13 cellular contexts compared by ENCODE assay signal in the genomic region with DNA sequence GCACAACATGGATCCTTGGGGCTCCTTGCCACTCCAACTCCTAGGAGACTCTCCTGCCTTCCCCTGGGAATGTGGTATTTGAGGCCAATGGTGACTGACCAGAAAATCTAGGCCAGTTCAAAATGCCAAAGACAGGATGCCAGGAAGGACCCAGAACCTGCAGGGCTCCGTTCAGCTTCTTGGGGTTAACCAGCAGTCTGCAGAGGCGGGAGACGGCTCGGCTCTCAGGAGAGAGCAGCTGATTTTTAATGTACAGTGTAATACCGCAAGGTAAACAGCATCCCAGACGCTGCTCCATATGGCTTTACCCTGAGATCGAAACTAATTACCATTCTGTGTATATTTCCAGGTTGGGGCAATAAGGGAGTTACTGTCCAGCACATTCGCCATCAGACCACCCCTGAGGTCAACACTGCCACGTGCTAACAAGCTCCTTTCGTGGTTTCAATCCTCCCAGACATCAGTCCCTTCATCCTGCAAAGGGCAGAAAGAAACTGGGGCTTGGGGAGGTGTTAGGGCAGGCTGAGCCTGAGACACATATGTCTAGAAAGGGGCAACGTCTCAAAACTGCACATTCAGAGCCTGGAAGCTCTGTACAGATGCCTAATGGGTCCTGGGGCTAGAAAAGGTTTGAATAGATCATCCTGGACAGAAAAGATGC. TPM values are rescaled to one million over a fixed set of nuclear protein-coding genes. Genes with fewer than 3 reads are reported as not detected.
DNase-seq lines count a peak whose midpoint lies in the region; ATAC-seq and TF ChIP-seq lines count a peak whose summit lies in the region.
"Had no signal": no experiment of that assay in that cellular context is flagged by ENCODE, and none has a peak within 500 bp of the region (broad histone marks: within the 10 kb centered on the region; RNA-seq: fewer than 3 reads in every experiment).

No MANE protein-coding gene starts in this region.

- POLR2A ChIA-PET in CD8-positive, alpha-beta memory T cell (lab: Charles Lee): interaction anchor here (0.7 to 1.5 kb wide), 4 partner anchors 9 to 17 kb away, joined by 3 to 7 read pairs (median 4); no protein-coding TSS in a partner anchor
- POLR2A ChIA-PET in naive thymus-derived CD8-positive, alpha-beta T cell (lab: Charles Lee): interaction anchor here (0.8 to 2.3 kb wide), 9 partner anchors 25 to 89 kb away, joined by 3 to 7 read pairs (median 4); no protein-coding TSS in a partner anchor

- peaks cover 0 to 1% of the 10 kb centered on the region in 2 donors for H3K27me3 Mint-ChIP-seq in CD8-positive, alpha-beta memory T cell
- no peaks in the 10 kb centered on the region for H3K27me3 Mint-ChIP-seq in activated T-helper 17 cell treated with anti-CD3 and anti-CD28 coated beads, Interleukin-2, amount 50 U/mL, for 72 hours
- no peaks in the 10 kb centered on the region for H3K27me3 Mint-ChIP-seq in naive thymus-derived CD8-positive, alpha-beta T cell

- H3K4me3 ChIP-seq in CD8-positive, alpha-beta memory T cell (ENCODE audit: low read length): peak overlapping the region; percentile 10

- ATAC-seq in activated T-helper 17 cell treated with anti-CD3 and anti-CD28 coated beads, Interleukin-2, amount 50 U/mL, for 72 hours (replicated peaks): no peak
- ATAC-seq in naive thymus-derived CD8-positive, alpha-beta T cell: peak; percentile 16 to 23
- ATAC-seq in GM19452 (IDR thresholded peaks at IDR 0.05; ENCODE audit: unreplicated experiment) (no peak), omental fat pad (ENCODE audit: low FRiP score) (no peak), SK-N-SH treated with all-trans-retinoic acid at 6 μM for 48 hours (no peak)
- ATAC-seq: Right ventricle myocardium inferior had no signal

- H3K9me3 ChIP-seq in CD8-positive, alpha-beta memory T cell (ENCODE audit: low read length): no peaks in the 10 kb centered on the region

- peak overlapping the region; percentile 84 to 100 (median 92) for H3K27ac Mint-ChIP-seq in CD8-positive, alpha-beta memory T cell
- peak overlapping the region; percentile 92 for H3K27ac Mint-ChIP-seq in activated T-helper 17 cell treated with anti-CD3 and anti-CD28 coated beads, Interleukin-2, amount 50 U/mL, for 72 hours
- peak overlapping the region; percentile 86 to 98 (median 97) for H3K27ac Mint-ChIP-seq in naive thymus-derived CD8-positive, alpha-beta T cell

- no peaks in the 10 kb centered on the region for H3K27me3 ChIP-seq in CD8-positive, alpha-beta memory T cell (ENCODE audit: insufficient read depth, low read length, poor library complexity, severe bottlenecking)
- H3K27me3 ChIP-seq: brain microvascular endothelial cell had no signal

- H3K27ac ChIP-seq in CD8-positive, alpha-beta memory T cell (ENCODE audit: low read depth, low read length): no peak overlapping the region
- H3K27ac ChIP-seq: brain microvascular endothelial cell had no signal

- peaks cover 35% of the 10 kb centered on the region for H3K36me3 ChIP-seq in CD8-positive, alpha-beta memory T cell (ENCODE audit: insufficient read depth, low read length)
- H3K36me3 ChIP-seq: brain microvascular endothelial cell had no signal

- peak overlapping the region; percentile 73 to 97 (median 84) for H3K4me3 Mint-ChIP-seq in CD8-positive, alpha-beta memory T cell
- H3K4me3 Mint-ChIP-seq in activated T-helper 17 cell treated with anti-CD3 and anti-CD28 coated beads, Interleukin-2, amount 50 U/mL, for 72 hours: peak overlapping the region; percentile 83
- H3K4me3 Mint-ChIP-seq in naive thymus-derived CD8-positive, alpha-beta T cell: peak overlapping the region; percentile 78 to 99 (median 93)

- DNase-seq in CD8-positive, alpha-beta memory T cell: no peak
- DNase-seq in NCI-H146 (lab: John Stamatoyannopoulos, UW) (peak; percentile 64), COR-L47 (lab: John Stamatoyannopoulos, UW) (no peak), omental fat pad (ENCODE audit: low spot score) (no peak)
- DNase-seq in naive thymus-derived CD8-positive, alpha-beta T cell: peak in 1 of 10 donors; percentile 36
- DNase-seq: activated CD4-positive, alpha-beta T cell treated with anti-CD3 and anti-CD28 coated beads, Interleukin-2, amount 50 U/mL, for 48 hours; brain microvascular endothelial cell; DMS79; NCI-H2081 treated with DMSO at 0.1 percent for 48 hours had no signal

- H3K4me1 Mint-ChIP-seq in CD8-positive, alpha-beta memory T cell: peaks cover 81 to 94% (median 91%) of the 10 kb centered on the region in 3 donors
- H3K4me1 Mint-ChIP-seq in activated T-helper 17 cell treated with anti-CD3 and anti-CD28 coated beads, Interleukin-2, amount 50 U/mL, for 72 hours: peaks cover 57% of the 10 kb centered on the region
- H3K4me1 Mint-ChIP-seq in naive thymus-derived CD8-positive, alpha-beta T cell: peaks cover 55 to 98% (median 96%) of the 10 kb centered on the region in 4 donors

- no peak for TF ChIP-seq CTCF in omental fat pad (IDR thresholded peaks at IDR 0.05)

- H3K9me3 Mint-ChIP-seq in CD8-positive, alpha-beta memory T cell: no peaks in the 10 kb centered on the region
- no peaks in the 10 kb centered on the region for H3K9me3 Mint-ChIP-seq in activated T-helper 17 cell treated with anti-CD3 and anti-CD28 coated beads, Interleukin-2, amount 50 U/mL, for 72 hours
- H3K9me3 Mint-ChIP-seq in naive thymus-derived CD8-positive, alpha-beta T cell: no peaks in the 10 kb centered on the region

- peaks cover 5 to 83% (median 10%) of the 10 kb centered on the region in 3 donors for H3K36me3 Mint-ChIP-seq in CD8-positive, alpha-beta memory T cell
- peaks cover 83% of the 10 kb centered on the region for H3K36me3 Mint-ChIP-seq in activated T-helper 17 cell treated with anti-CD3 and anti-CD28 coated beads, Interleukin-2, amount 50 U/mL, for 72 hours (ENCODE audit: low read depth)
- peaks cover 6 to 89% (median 22%) of the 10 kb centered on the region in 3 donors for H3K36me3 Mint-ChIP-seq in naive thymus-derived CD8-positive, alpha-beta T cell

- peaks cover 99% of the 10 kb centered on the region for H3K4me1 ChIP-seq in CD8-positive, alpha-beta memory T cell (ENCODE audit: insufficient read depth, low read length)

- CTCF ChIA-PET in CD8-positive, alpha-beta memory T cell (lab: Charles Lee): interaction anchor here (0.7 to 2.8 kb wide), 8 partner anchors 8 to 96 kb away, joined by 3 to 16 read pairs (median 4); a partner anchor contains a TSS

TF ChIP-seq in SK-N-SH treated with all-trans-retinoic acid at 6 μM for 48 hours, 23 proteins besides CTCF, POLR2A, EP300 and RAD21 (continues in another document):
- TF ChIP-seq ZNF70 (CRISPR knock-in tag; IDR thresholded peaks at IDR 0.05) (no peak), BACH2 (CRISPR knock-in tag; IDR thresholded peaks at IDR 0.05; ENCODE audit: borderline replicate concordance) (no peak), TCF4 (CRISPR knock-in tag; IDR thresholded peaks at IDR 0.05; ENCODE audit: borderline replicate concordance) (no peak), ARNTL (CRISPR knock-in tag; IDR thresholded peaks at IDR 0.05; ENCODE audit: borderline replicate concordance, low read depth) (no peak), ISL1 (CRISPR knock-in tag; IDR thresholded peaks at IDR 0.05) (no peak)
- TF ChIP-seq, protein P1, sequence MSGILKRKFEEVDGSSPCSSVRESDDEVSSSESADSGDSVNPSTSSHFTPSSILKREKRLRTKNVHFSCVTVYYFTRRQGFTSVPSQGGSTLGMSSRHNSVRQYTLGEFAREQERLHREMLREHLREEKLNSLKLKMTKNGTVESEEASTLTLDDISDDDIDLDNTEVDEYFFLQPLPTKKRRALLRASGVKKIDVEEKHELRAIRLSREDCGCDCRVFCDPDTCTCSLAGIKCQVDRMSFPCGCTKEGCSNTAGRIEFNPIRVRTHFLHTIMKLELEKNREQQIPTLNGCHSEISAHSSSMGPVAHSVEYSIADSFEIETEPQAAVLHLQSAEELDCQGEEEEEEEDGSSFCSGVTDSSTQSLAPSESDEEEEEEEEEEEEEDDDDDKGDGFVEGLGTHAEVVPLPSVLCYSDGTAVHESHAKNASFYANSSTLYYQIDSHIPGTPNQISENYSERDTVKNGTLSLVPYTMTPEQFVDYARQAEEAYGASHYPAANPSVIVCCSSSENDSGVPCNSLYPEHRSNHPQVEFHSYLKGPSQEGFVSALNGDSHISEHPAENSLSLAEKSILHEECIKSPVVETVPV (CRISPR knock-in tag; IDR thresholded peaks at IDR 0.05): no peak
- TF ChIP-seq, protein P2, sequence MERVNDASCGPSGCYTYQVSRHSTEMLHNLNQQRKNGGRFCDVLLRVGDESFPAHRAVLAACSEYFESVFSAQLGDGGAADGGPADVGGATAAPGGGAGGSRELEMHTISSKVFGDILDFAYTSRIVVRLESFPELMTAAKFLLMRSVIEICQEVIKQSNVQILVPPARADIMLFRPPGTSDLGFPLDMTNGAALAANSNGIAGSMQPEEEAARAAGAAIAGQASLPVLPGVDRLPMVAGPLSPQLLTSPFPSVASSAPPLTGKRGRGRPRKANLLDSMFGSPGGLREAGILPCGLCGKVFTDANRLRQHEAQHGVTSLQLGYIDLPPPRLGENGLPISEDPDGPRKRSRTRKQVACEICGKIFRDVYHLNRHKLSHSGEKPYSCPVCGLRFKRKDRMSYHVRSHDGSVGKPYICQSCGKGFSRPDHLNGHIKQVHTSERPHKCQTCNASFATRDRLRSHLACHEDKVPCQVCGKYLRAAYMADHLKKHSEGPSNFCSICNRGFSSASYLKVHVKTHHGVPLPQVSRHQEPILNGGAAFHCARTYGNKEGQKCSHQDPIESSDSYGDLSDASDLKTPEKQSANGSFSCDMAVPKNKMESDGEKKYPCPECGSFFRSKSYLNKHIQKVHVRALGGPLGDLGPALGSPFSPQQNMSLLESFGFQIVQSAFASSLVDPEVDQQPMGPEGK (CRISPR knock-in tag; IDR thresholded peaks at IDR 0.05; ENCODE audit: borderline replicate concordance): no peak

RNA-seq across cellular contexts. Expression of a gene that starts 16.7 kb away (rescaled TPM):
- total RNA-seq in CD8-positive, alpha-beta memory T cell: 10 to 100 TPM; 37.7 to 39.6 TPM
- 50.1 TPM for polyA plus RNA-seq in CD8-positive, alpha-beta memory T cell
- total RNA-seq in activated T-helper 17 cell treated with anti-CD3 and anti-CD28 coated beads, Interleukin-2, amount 50 U/mL, for 72 hours: 10 to 100 TPM; 30.1 to 39.2 TPM
- total RNA-seq in naive thymus-derived CD8-positive, alpha-beta T cell: 100 to 1,000 TPM; 177 to 185 TPM
- 10 to 100 TPM; 72.3 to 74.3 (median 73.0) TPM for polyA plus RNA-seq in naive thymus-derived CD8-positive, alpha-beta T cell
- 10 to 100 TPM; 22.2 to 68.6 (median 31.5) TPM for total RNA-seq in omental fat pad

Comparison
In these comparisons a context has a peak if more than half of its experiments do, and no peak if none do; other contexts are left out.
1. ATAC-seq: peak in naive thymus-derived CD8-positive, alpha-beta T cell (2 of 2); none in activated T-helper 17 cell treated with anti-CD3 and anti-CD28 coated beads, Interleukin-2, amount 50 U/mL, for 72 hours (single experiment), GM19452 (single experiment), omental fat pad (single experiment) and SK-N-SH treated with all-trans-retinoic acid at 6 μM for 48 hours (single experiment).
2. Peak in every context shown above with its lines, with median percentiles within 50 percentile points of each other: H3K27ac Mint-ChIP-seq and H3K4me3 Mint-ChIP-seq.